Comparison of ENCODE assay signal across 25 cellular contexts in genomic region chr16:22924492-22924891, GRCh38.
DNase-seq lines count a peak whose midpoint lies in the region; FAIRE-seq and TF ChIP-seq lines count a peak whose summit lies in the region.
"Had no signal": no experiment of that assay in that cellular context is flagged by ENCODE, and none has a peak within 500 bp of the region (broad histone marks: within the 10 kb centered on the region; RNA-seq: fewer than 3 reads in every experiment).

No MANE protein-coding gene starts in this region.

- H3K4me3 ChIP-seq in MM.1S (ENCODE audit: low read length) (no peak overlapping the region), keratinocyte (ENCODE audit: control insufficient read depth in 2 of 3, extremely low read depth in 1 of 3, insufficient read depth in 2 of 3, low read depth in 1 of 3, low read length in 3 of 3) (no peak overlapping the region), smooth muscle cell (no peak overlapping the region)
- H3K4me3 ChIP-seq: mucosa of descending colon, Peyer's patch, skin epidermis had no signal

- no peaks in the 10 kb centered on the region for H3K9me2 ChIP-seq in MM.1S (replicated peaks; ENCODE audit: insufficient read depth, low read length)

- H3K9me3 ChIP-seq in MM.1S (replicated peaks; ENCODE audit: insufficient read depth, low read length) (no peaks in the 10 kb centered on the region), keratinocyte (ENCODE audit: control insufficient read depth, low read depth, low read length) (no peaks in the 10 kb centered on the region), smooth muscle cell (replicated peaks; ENCODE audit: low read depth) (no peaks in the 10 kb centered on the region)
- H3K9me3 ChIP-seq: Caco-2, mucosa of descending colon, Peyer's patch had no signal

- peak; percentile 13 for FAIRE-seq in keratinocyte (lab: Jason Lieb, UNC)

- H3K9ac ChIP-seq in MM.1S (ENCODE audit: low read length) (no peak overlapping the region), keratinocyte (ENCODE audit: control insufficient read depth, extremely low read depth, insufficient read depth, low read length) (no peak overlapping the region), smooth muscle cell (ENCODE audit: low read depth) (no peak overlapping the region)

- H4K20me1 ChIP-seq in MM.1S (ENCODE audit: insufficient read depth, low read length), result no peaks in the 10 kb centered on the region
- H4K20me1 ChIP-seq in keratinocyte (ENCODE audit: control insufficient read depth, extremely low read depth, insufficient read depth, low read length), result no peaks in the 10 kb centered on the region
- H4K20me1 ChIP-seq in smooth muscle cell (ENCODE audit: low read depth), result no peaks in the 10 kb centered on the region

- no peak for TF ChIP-seq CTCF in MM.1S (IDR thresholded peaks at IDR 0.05; ENCODE audit: low read length)
- TF ChIP-seq CTCF in keratinocyte (optimal IDR thresholded peaks at IDR 0.05 in 1 of 3, IDR thresholded peaks at IDR 0.05 in 1 of 3, conservative IDR thresholded peaks at IDR 0.05 in 1 of 3; ENCODE audit: extremely low read depth in 1 of 3, insufficient read depth in 2 of 3, low read length in 3 of 3), result no peak
- no peak for TF ChIP-seq CTCF in smooth muscle cell (IDR thresholded peaks at IDR 0.05; ENCODE audit: borderline replicate concordance, insufficient read depth, poor library complexity, severe bottlenecking)

- H3K4me2 ChIP-seq in MM.1S (ENCODE audit: low read depth, low read length), result no peak overlapping the region
- no peak overlapping the region for H3K4me2 ChIP-seq in keratinocyte (ENCODE audit: control insufficient read depth, extremely low read depth, insufficient read depth, low read depth, low read length)
- no peak overlapping the region for H3K4me2 ChIP-seq in smooth muscle cell

- H3K36me3 ChIP-seq in MM.1S (replicated peaks; ENCODE audit: insufficient read depth, low read length), result no peaks in the 10 kb centered on the region
- H3K36me3 ChIP-seq in keratinocyte (ENCODE audit: control insufficient read depth in 2 of 2, extremely low read depth in 1 of 2, insufficient read depth in 2 of 2, low read length in 2 of 2), result no peaks in the 10 kb centered on the region
- no peaks in the 10 kb centered on the region for H3K36me3 ChIP-seq in smooth muscle cell (ENCODE audit: low read depth)
- H3K36me3 ChIP-seq: Peyer's patch had no signal

- H2AFZ ChIP-seq in MM.1S (ENCODE audit: low read length) (0 out of 2 replicates have a peak overlapping the region, but pooled peaks have one; percentile 5), keratinocyte (ENCODE audit: control insufficient read depth, low read length) (no peak overlapping the region), smooth muscle cell (ENCODE audit: low read depth) (no peak overlapping the region)

- H3K4me1 ChIP-seq in MM.1S (ENCODE audit: low read length), result no peaks in the 10 kb centered on the region
- H3K4me1 ChIP-seq in keratinocyte (ENCODE audit: control insufficient read depth, extremely low read depth, insufficient read depth, low read length), result no peaks in the 10 kb centered on the region
- H3K4me1 ChIP-seq in smooth muscle cell (ENCODE audit: low read depth), result no peaks in the 10 kb centered on the region
- H3K4me1 ChIP-seq: Caco-2, Peyer's patch had no signal

- H3K27me3 ChIP-seq in MM.1S (replicated peaks; ENCODE audit: insufficient read depth, low read length) (no peaks in the 10 kb centered on the region), keratinocyte (ENCODE audit: control insufficient read depth, extremely low read depth, insufficient read depth, low read length) (peaks cover 8% of the 10 kb centered on the region), smooth muscle cell (ENCODE audit: low read depth) (no peaks in the 10 kb centered on the region)
- H3K27me3 ChIP-seq: Peyer's patch had no signal

- H3K79me2 ChIP-seq in MM.1S (ENCODE audit: low read length) (no peaks in the 10 kb centered on the region), keratinocyte (ENCODE audit: control insufficient read depth, insufficient read depth, low read length) (no peaks in the 10 kb centered on the region), smooth muscle cell (ENCODE audit: low read depth) (no peaks in the 10 kb centered on the region)

- peak; percentile 27 for DNase-seq in NCI-H2171 treated with DMSO at 0.1 percent for 48 hours (lab: John Stamatoyannopoulos, UW)
- DNase-seq in NCI-H2171 (lab: John Stamatoyannopoulos, UW), result no peak
- DNase-seq in MM.1S, result no peak
- DNase-seq in NCI-H510A treated with DMSO at 0.1 percent for 48 hours (lab: John Stamatoyannopoulos, UW), result peak; percentile 54
- DNase-seq in keratinocyte (ENCODE audit: low read depth, low spot score), result no peak
- no peak for DNase-seq in activated CD4-positive, alpha-beta T cell treated with anti-CD3 and anti-CD28 coated beads, Interleukin-2, amount 50 U/mL, for 1 hour
- no peak for DNase-seq in smooth muscle cell (lab: John Stamatoyannopoulos, UW; ENCODE audit: unreplicated experiment)
- DNase-seq in kidney tubule cell (ENCODE audit: low spot score), result no peak
- DNase-seq: activated CD4-positive, alpha-beta memory T cell treated with anti-CD3 and anti-CD28 coated beads, Interleukin-2, amount 10 ng/mL, durations not matched to agents 7 days and 5 days; activated CD4-positive, alpha-beta T cell treated with anti-CD3 and anti-CD28 coated beads for 1 hour; activated CD8-positive, alpha-beta memory T cell treated with anti-CD3 and anti-CD28 coated beads, Interleukin-2, amount 50 U/mL, for 48 hours; activated naive CD4-positive, alpha-beta T cell treated with Interleukin-2 at 50 U/mL for 16 hours; Caco-2; hippocampal formation; IMR-90; left colon; mucosa of descending colon; natural killer cell; NCI-H1048; NCI-H1930; Peyer's patch; SHP77 treated with DMSO at 0.1 percent for 48 hours; stimulated activated naive CD4-positive, alpha-beta T cell treated with Interleukin-2 at 50 U/mL for 16 hours had no signal

- dilution Hi-C loops in keratinocyte (cut with MboI; ENCODE audit: extremely low pct_ligation_motif_present, low sequenced_read_pairs), result no loop called here

- WGBS in smooth muscle cell (ENCODE audit: low lambda C conversion rate), result 80% methylated on average over 5 of the region's 5 CpGs

- H3K9me1 ChIP-seq in keratinocyte (ENCODE audit: control insufficient read depth, extremely low read depth, insufficient read depth, low read length), result no peaks in the 10 kb centered on the region

- H3F3A ChIP-seq in MM.1S (ENCODE audit: insufficient read depth, low read length) (no peaks in the 10 kb centered on the region), smooth muscle cell (ENCODE audit: low read depth) (no peaks in the 10 kb centered on the region)

- H3K27ac ChIP-seq in MM.1S (ENCODE audit: low read length), result no peak overlapping the region
- H3K27ac ChIP-seq in keratinocyte (ENCODE audit: control insufficient read depth, insufficient read depth, low read length), result no peak overlapping the region
- H3K27ac ChIP-seq in smooth muscle cell (ENCODE audit: low read depth), result no peak overlapping the region
- H3K27ac ChIP-seq: C4-2B, Peyer's patch, skin epidermis had no signal

Comparison
In these comparisons a context has a peak if more than half of its experiments do, and no peak if none do; other contexts are left out.
1. DNase-seq: peak in NCI-H2171 treated with DMSO at 0.1 percent for 48 hours (single experiment) and NCI-H510A treated with DMSO at 0.1 percent for 48 hours (single experiment); none in NCI-H2171 (single experiment), MM.1S (single experiment), keratinocyte (single experiment), activated CD4-positive, alpha-beta T cell treated with anti-CD3 and anti-CD28 coated beads, Interleukin-2, amount 50 U/mL, for 1 hour (single experiment), smooth muscle cell (single experiment) and kidney tubule cell (single experiment).